22 cellular contexts compared by ENCODE assay signal in genomic region chr4:24529555-24529954, GRCh38. TPM values are rescaled to one million over a fixed set of nuclear protein-coding genes. Genes with fewer than 3 reads are reported as not detected.
DNase-seq lines count a peak whose midpoint lies in the region; ATAC-seq and TF ChIP-seq lines count a peak whose summit lies in the region.
"Had no signal": no experiment of that assay in that cellular context is flagged by ENCODE, and none has a peak within 500 bp of the region (broad histone marks: within the 10 kb centered on the region; RNA-seq: fewer than 3 reads in every experiment).

No MANE protein-coding gene starts in this region.

- H3K4me3 Mint-ChIP-seq in natural killer cell (no peak overlapping the region), endodermal cell (no peak overlapping the region)
- H3K4me3 Mint-ChIP-seq in natural killer cell treated with Interleukin-12 subunit alpha and Interleukin-12 subunit beta and Interleukin-15 and Interleukin-18, amount 100 ng/mL, for 72 hours, result no peak overlapping the region
- H3K4me3 Mint-ChIP-seq: activated T-helper 1 cell treated with anti-CD3 and anti-CD28 coated beads, Interleukin-12 subunit alpha, Interleukin-12 subunit beta, Interleukin-2, Interleukin-4 antibody, amounts not matched to agents 30 ng/mL and 10 ng/mL and 1 ng/mL, durations not matched to agents 14 hours and 24 hours and 36 hours; CD14-positive monocyte; naive B cell; T-cell had no signal

- no peak overlapping the region for H3K27ac ChIP-seq in endodermal cell (ENCODE audit: low read depth, low read length)
- H3K27ac ChIP-seq: adrenal gland, suprapubic skin, WERI-Rb-1 had no signal

- ATAC-seq in natural killer cell (no peak), GM21786 (IDR thresholded peaks at IDR 0.05; ENCODE audit: unreplicated experiment) (peak; percentile 82), HG03159 (IDR thresholded peaks at IDR 0.05; ENCODE audit: unreplicated experiment) (peak; percentile 62), HG03139 (IDR thresholded peaks at IDR 0.05; ENCODE audit: unreplicated experiment) (no peak)
- no peak for ATAC-seq in natural killer cell treated with Interleukin-12 subunit alpha and Interleukin-12 subunit beta and Interleukin-15 and Interleukin-18, amount 100 ng/mL, for 72 hours
- ATAC-seq: HCT116, T-cell had no signal

- H3K36me3 ChIP-seq in endodermal cell (ENCODE audit: control insufficient read depth, insufficient read depth, low read length), result peaks cover 94% of the 10 kb centered on the region

- H3K4me1 ChIP-seq in endodermal cell (ENCODE audit: control insufficient read depth, insufficient read depth, low read length), result no peaks in the 10 kb centered on the region
- H3K4me1 ChIP-seq: adrenal gland, suprapubic skin had no signal

- no peaks in the 10 kb centered on the region for H3K9me3 ChIP-seq in endodermal cell (ENCODE audit: control insufficient read depth, low read length)
- H3K9me3 ChIP-seq: adrenal gland, suprapubic skin had no signal

- H3K9ac ChIP-seq in endodermal cell (ENCODE audit: extremely low read depth, low read length, poor library complexity, severe bottlenecking), result no peak overlapping the region

- no peak overlapping the region for H3K4me3 ChIP-seq in endodermal cell (ENCODE audit: low read length)
- H3K4me3 ChIP-seq: adrenal gland, suprapubic skin had no signal

- H3K27ac Mint-ChIP-seq in natural killer cell, result peak overlapping the region; percentile 31 to 68
- peak overlapping the region in 1 of 2 donors; percentile 33 for H3K27ac Mint-ChIP-seq in natural killer cell treated with Interleukin-12 subunit alpha and Interleukin-12 subunit beta and Interleukin-15 and Interleukin-18, amount 100 ng/mL, for 72 hours
- peak overlapping the region; percentile 18 for H3K27ac Mint-ChIP-seq in endodermal cell
- H3K27ac Mint-ChIP-seq: activated T-helper 1 cell treated with anti-CD3 and anti-CD28 coated beads, Interleukin-12 subunit alpha, Interleukin-12 subunit beta, Interleukin-2, Interleukin-4 antibody, amounts not matched to agents 30 ng/mL and 10 ng/mL and 1 ng/mL, durations not matched to agents 14 hours and 24 hours and 36 hours; T-cell had no signal

- H3K27me3 Mint-ChIP-seq in natural killer cell (ENCODE audit: low read depth in 2 of 2) (no peaks in the 10 kb centered on the region), endodermal cell (ENCODE audit: insufficient read depth) (no peaks in the 10 kb centered on the region)
- no peaks in the 10 kb centered on the region for H3K27me3 Mint-ChIP-seq in natural killer cell treated with Interleukin-12 subunit alpha and Interleukin-12 subunit beta and Interleukin-15 and Interleukin-18, amount 100 ng/mL, for 72 hours
- H3K27me3 Mint-ChIP-seq: naive B cell, T-cell had no signal

- DNase-seq in natural killer cell (no peak), endodermal cell (no peak), GM20000 (ENCODE audit: low spot score) (no peak), DMS53 (lab: John Stamatoyannopoulos, UW) (no peak)
- no peak for DNase-seq in natural killer cell treated with Interleukin-12 subunit alpha and Interleukin-12 subunit beta and Interleukin-15 and Interleukin-18, amount 100 ng/mL, for 72 hours (ENCODE audit: low spot score)
- DNase-seq: adrenal gland; caudate nucleus; DMS153; effector memory CD4-positive, alpha-beta T cell; naive B cell; NCI-H1694; NCI-H446; stimulated activated CD4-positive, alpha-beta T cell treated with anti-CD3 and anti-CD28 coated beads, Interleukin-4, amount 100 ng/mL, for 24 hours; T-cell; WERI-Rb-1 had no signal

- H3K4me1 Mint-ChIP-seq in natural killer cell (peaks cover 7 to 8% of the 10 kb centered on the region in 2 donors), endodermal cell (no peaks in the 10 kb centered on the region)
- H3K4me1 Mint-ChIP-seq in natural killer cell treated with Interleukin-12 subunit alpha and Interleukin-12 subunit beta and Interleukin-15 and Interleukin-18, amount 100 ng/mL, for 72 hours (ENCODE audit: low read depth in 2 of 2), result peaks cover 0 to 7% of the 10 kb centered on the region in 2 donors
- H3K4me1 Mint-ChIP-seq: CD14-positive monocyte, naive B cell, T-cell had no signal

- H3K36me3 Mint-ChIP-seq in natural killer cell, result no peaks in the 10 kb centered on the region
- H3K36me3 Mint-ChIP-seq in natural killer cell treated with Interleukin-12 subunit alpha and Interleukin-12 subunit beta and Interleukin-15 and Interleukin-18, amount 100 ng/mL, for 72 hours, result peaks cover 8% of the 10 kb centered on the region
- peaks cover 81% of the 10 kb centered on the region for H3K36me3 Mint-ChIP-seq in endodermal cell (ENCODE audit: low read depth)

- H3K9me3 Mint-ChIP-seq in natural killer cell, result no peaks in the 10 kb centered on the region
- no peaks in the 10 kb centered on the region for H3K9me3 Mint-ChIP-seq in natural killer cell treated with Interleukin-12 subunit alpha and Interleukin-12 subunit beta and Interleukin-15 and Interleukin-18, amount 100 ng/mL, for 72 hours
- H3K9me3 Mint-ChIP-seq in endodermal cell, result no peaks in the 10 kb centered on the region
- H3K9me3 Mint-ChIP-seq: activated T-helper 1 cell treated with anti-CD3 and anti-CD28 coated beads, Interleukin-12 subunit alpha, Interleukin-12 subunit beta, Interleukin-2, Interleukin-4 antibody, amounts not matched to agents 30 ng/mL and 10 ng/mL and 1 ng/mL, durations not matched to agents 14 hours and 24 hours and 36 hours; CD14-positive monocyte; naive B cell; T-cell had no signal

- WGBS in endodermal cell (ENCODE audit: insufficient coverage in 1 of 2, insufficient read length in 1 of 2), 2 experiments, result 90 to 100% methylated on average over 1 to 2 of the region's 2 CpGs

- H3K27me3 ChIP-seq in endodermal cell (ENCODE audit: control insufficient read depth, insufficient read depth, low read length, poor library complexity, severe bottlenecking), result no peaks in the 10 kb centered on the region
- H3K27me3 ChIP-seq: adrenal gland, suprapubic skin had no signal

- TF ChIP-seq CTCF in natural killer cell (IDR thresholded peaks at IDR 0.05) (no peak), endodermal cell (conservative IDR thresholded peaks at IDR 0.05) (no peak), GM20000 (IDR thresholded peaks at IDR 0.05; ENCODE audit: extremely low read depth, missing control alignments) (no peak)

- intact Hi-C loops in natural killer cell (cut with micrococcal nuclease), result no loop called here

RNA-seq across cellular contexts. Expression of gene DHX15, which starts 54.8 kb away (rescaled TPM):
- total RNA-seq in natural killer cell (100 to 1,000 TPM; 174 to 180 (median 179) TPM), endodermal cell (100 to 1,000 TPM; 193 to 195 TPM)
- total RNA-seq in natural killer cell treated with Interleukin-12 subunit alpha and Interleukin-12 subunit beta and Interleukin-15 and Interleukin-18, amount 100 ng/mL, for 72 hours, result 100 to 1,000 TPM; 190 to 251 TPM
- 181 TPM for polyA plus RNA-seq in endodermal cell (2013, experiment 1 of 2)
- polyA plus RNA-seq in endodermal cell (2013, experiment 2 of 2), result 165 TPM

Comparison
In these comparisons a context has a peak if more than half of its experiments do, and no peak if none do; other contexts are left out.
1. ATAC-seq: peak in GM21786 (single experiment) and HG03159 (single experiment); none in natural killer cell (0 of 3), natural killer cell treated with Interleukin-12 subunit alpha and Interleukin-12 subunit beta and Interleukin-15 and Interleukin-18, amount 100 ng/mL, for 72 hours (0 of 2) and HG03139 (single experiment).